In the genomic region with DNA sequence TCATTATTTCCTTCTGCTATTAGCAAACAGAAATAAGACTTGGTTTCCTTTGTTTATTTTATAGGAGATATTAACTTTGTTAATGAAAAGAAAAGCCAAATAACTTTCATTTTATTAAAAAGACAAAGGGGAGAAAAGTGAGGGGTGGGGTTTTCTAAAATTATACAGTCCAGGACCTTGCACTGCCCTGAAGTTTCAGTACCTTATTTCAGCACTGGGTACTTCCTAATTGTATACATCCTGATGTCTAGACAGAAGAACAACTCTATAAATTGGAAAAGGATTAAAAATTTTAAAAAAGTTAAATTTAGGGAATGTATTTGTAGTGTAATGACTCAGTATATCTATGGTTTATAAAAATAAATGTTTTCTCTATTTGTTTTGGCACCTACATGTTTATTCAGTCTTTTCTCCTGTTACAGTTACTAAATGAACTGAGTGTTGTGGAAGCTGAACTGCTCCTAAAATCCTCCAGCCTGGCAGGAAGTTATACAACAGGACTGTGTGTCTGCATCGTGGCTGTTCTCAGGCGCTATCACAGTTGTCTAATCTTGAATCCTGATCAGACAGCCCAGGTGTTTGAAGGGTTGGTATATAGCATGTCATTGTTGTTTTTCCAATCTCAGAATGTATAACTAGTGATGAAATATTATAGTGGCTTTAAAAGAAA, we compare ENCODE assay signal across 20 cellular contexts. TPM values are rescaled to one million over a fixed set of nuclear protein-coding genes. Genes with fewer than 3 reads are reported as not detected.
DNase-seq lines count a peak whose midpoint lies in the region; ATAC-seq, FAIRE-seq and TF ChIP-seq lines count a peak whose summit lies in the region.
"Had no signal": no experiment of that assay in that cellular context is flagged by ENCODE, and none has a peak within 500 bp of the region (broad histone marks: within the 10 kb centered on the region; RNA-seq: fewer than 3 reads in every experiment).

No MANE protein-coding gene starts in this region.

- H3K9me3 Mint-ChIP-seq in astrocyte (ENCODE audit: unreplicated experiment) (no peaks in the 10 kb centered on the region), Caco-2 (ENCODE audit: unreplicated experiment) (no peaks in the 10 kb centered on the region)

- H2AFZ ChIP-seq in astrocyte (ENCODE audit: low read depth, low read length): no peak overlapping the region
- H2AFZ ChIP-seq: parathyroid adenoma had no signal

- TF ChIP-seq CTCF in astrocyte (IDR thresholded peaks at IDR 0.05; ENCODE audit: insufficient read depth, low read depth, low read length) (no peak), thoracic aorta (IDR thresholded peaks at IDR 0.05) (no peak), Caco-2 (IDR thresholded peaks at IDR 0.05; ENCODE audit: insufficient read depth in 1 of 2, low read depth in 1 of 2, low read length in 1 of 2, severe bottlenecking in 1 of 2, unreplicated experiment in 1 of 2) (no peak)

- H3K4me1 ChIP-seq in astrocyte (ENCODE audit: insufficient read depth, low read length) (no peaks in the 10 kb centered on the region), thoracic aorta (ENCODE audit: control insufficient read depth in 1 of 2, low read depth in 2 of 2) (peaks cover 9 to 18% of the 10 kb centered on the region in 2 donors), Caco-2 (no peaks in the 10 kb centered on the region)
- H3K4me1 ChIP-seq: parathyroid adenoma, thyroid gland had no signal

- H3K27me3 ChIP-seq in astrocyte (ENCODE audit: insufficient read depth, low read length) (no peaks in the 10 kb centered on the region), thoracic aorta (replicated peaks; ENCODE audit: insufficient read depth) (no peaks in the 10 kb centered on the region), Caco-2 (replicated peaks; ENCODE audit: control insufficient read depth, insufficient read depth, low read length) (no peaks in the 10 kb centered on the region)
- H3K27me3 ChIP-seq: thyroid gland had no signal

- no peaks in the 10 kb centered on the region for H3K9me3 ChIP-seq in astrocyte (ENCODE audit: insufficient read depth, low read depth, low read length)
- H3K9me3 ChIP-seq in thoracic aorta: no peaks in the 10 kb centered on the region
- no peaks in the 10 kb centered on the region for H3K9me3 ChIP-seq in Caco-2
- H3K9me3 ChIP-seq: thyroid gland had no signal

- H3K36me3 ChIP-seq in astrocyte (ENCODE audit: insufficient read depth, low read length) (no peaks in the 10 kb centered on the region), thoracic aorta (no peaks in the 10 kb centered on the region), Caco-2 (ENCODE audit: control insufficient read depth, insufficient read depth, low read length) (no peaks in the 10 kb centered on the region)
- H3K36me3 ChIP-seq: thyroid gland had no signal

- no peak for ATAC-seq in thoracic aorta (ENCODE audit: insufficient number of reproducible peaks, low FRiP score, low read depth)
- no peak for ATAC-seq in GM21360 (IDR thresholded peaks at IDR 0.05; ENCODE audit: unreplicated experiment)
- ATAC-seq: HepG2, Right ventricle myocardium inferior had no signal

- CTCF ChIA-PET in Caco-2 (lab: Charles Lee): no interaction called here

- H3K27ac Mint-ChIP-seq in astrocyte (ENCODE audit: unreplicated experiment) (peak overlapping the region; percentile 50), Caco-2 (ENCODE audit: unreplicated experiment) (no peak overlapping the region)

- no peak for FAIRE-seq in astrocyte (lab: Jason Lieb, UNC)
- FAIRE-seq: HepG2, TTC549 had no signal

- H3K27me3 Mint-ChIP-seq in astrocyte (ENCODE audit: low read depth, unreplicated experiment) (no peaks in the 10 kb centered on the region), Caco-2 (ENCODE audit: insufficient read depth, unreplicated experiment) (no peaks in the 10 kb centered on the region)

- intact Hi-C loops in Caco-2 (cut with micrococcal nuclease; ENCODE audit: unreplicated experiment): no loop called here

- POLR2A ChIA-PET in Caco-2 (lab: Charles Lee): no interaction called here

- no peaks in the 10 kb centered on the region for H4K20me1 ChIP-seq in astrocyte (ENCODE audit: insufficient read depth, low read length)

- H3K4me1 Mint-ChIP-seq in astrocyte (ENCODE audit: low read depth, unreplicated experiment) (peaks cover 5% of the 10 kb centered on the region), Caco-2 (ENCODE audit: low read depth, unreplicated experiment) (no peaks in the 10 kb centered on the region)

- H3K4me3 ChIP-seq in astrocyte (ENCODE audit: insufficient read depth, low read depth, low read length): no peak overlapping the region
- peak overlapping the region; percentile 49 for H3K4me3 ChIP-seq in thoracic aorta
- H3K4me3 ChIP-seq in Caco-2 (ENCODE audit: low read depth, low read length): no peak overlapping the region
- H3K4me3 ChIP-seq: thyroid gland had no signal

- H3K36me3 Mint-ChIP-seq in astrocyte (ENCODE audit: low read depth, unreplicated experiment): no peaks in the 10 kb centered on the region
- peaks cover 5% of the 10 kb centered on the region for H3K36me3 Mint-ChIP-seq in Caco-2 (ENCODE audit: insufficient read depth, unreplicated experiment)

- H3K4me2 ChIP-seq in astrocyte (ENCODE audit: low read length): peak overlapping the region; percentile 17

- H3K4me3 Mint-ChIP-seq in astrocyte (ENCODE audit: unreplicated experiment): no peak overlapping the region
- no peak overlapping the region for H3K4me3 Mint-ChIP-seq in Caco-2 (ENCODE audit: unreplicated experiment)

- H3K79me2 ChIP-seq in astrocyte (ENCODE audit: insufficient read depth, low read length): no peaks in the 10 kb centered on the region
- H3K79me2 ChIP-seq: parathyroid adenoma had no signal

- H3K9ac ChIP-seq in astrocyte (ENCODE audit: low read length): no peak overlapping the region
- H3K9ac ChIP-seq: parathyroid adenoma had no signal

- DNase-seq in NOMO-1 (lab: John Stamatoyannopoulos, UW; ENCODE audit: unreplicated experiment in 2 of 2) (peak; percentile 17 to 60), NOMO-1 treated with dmso at 0.1 percent for 144 hours (lab: John Stamatoyannopoulos, UW; ENCODE audit: unreplicated experiment) (no peak), astrocyte (ENCODE audit: low read depth) (peak; percentile 64), iris pigment epithelial cell (ENCODE audit: low read depth) (peak; percentile 43), thoracic aorta (ENCODE audit: low spot score) (no peak), Caco-2 (no peak)
- DNase-seq in activated CD8-positive, alpha-beta memory T cell treated with anti-CD3 and anti-CD28 coated beads, Interleukin-2, amount 50 U/mL, for 48 hours: no peak
- DNase-seq: activated naive CD4-positive, alpha-beta T cell treated with anti-CD3 and anti-CD28 coated beads, Interleukin-2, amount 50 U/mL, for 16 hours; DMS 273 treated with DMSO at 0.1 percent for 48 hours; NCI-H146; thyroid gland had no signal

- BruUV-seq in Caco-2 (replicated peaks; lab: Mats Ljungman, UMichigan): no TSS peak

- no peak overlapping the region for H3K27ac ChIP-seq in astrocyte (ENCODE audit: low read depth, low read length)
- H3K27ac ChIP-seq in thoracic aorta: peak overlapping the region in 1 of 2 donors; percentile 23
- H3K27ac ChIP-seq: parathyroid adenoma, thyroid gland had no signal

RNA-seq across cellular contexts. Expression of gene P2RY13, which starts 27.6 kb away (rescaled TPM):
- total RNA-seq in astrocyte (not detected in 2 replicates), thoracic aorta (1 to 10 TPM; 1.4 to 3.0 TPM), Caco-2 (2022) (not detected in 2 replicates)
- total RNA-seq: fibroblast of lung, HepG2, lung microvascular endothelial cell, NCI-H460 had no signal

RNA-seq across cellular contexts. Expression of gene P2RY12, which starts 27.6 kb away (rescaled TPM):
- not detected in 2 replicates for total RNA-seq in astrocyte
- 10 to 100 TPM in 1 of 2 donors, 1 to 10 TPM in 1; 2.2 to 10.7 TPM for total RNA-seq in thoracic aorta
- not detected in 2 replicates for total RNA-seq in Caco-2 (2022)
- total RNA-seq: HepG2, lung microvascular endothelial cell, NCI-H460 had no signal

RNA-seq across cellular contexts. Expression of gene GPR87, which starts 40.3 kb away (rescaled TPM):
- total RNA-seq in astrocyte (12.1 and 15.5 TPM in 2 replicates), thoracic aorta (not detected), Caco-2 (2022) (0.18 and 0.28 TPM in 2 replicates)
- total RNA-seq: cerebellum, HepG2, lung microvascular endothelial cell, NCI-H460, Right ventricle myocardium inferior, thyroid gland had no signal

Comparison
In these comparisons a context has a peak if more than half of its experiments do, and no peak if none do; other contexts are left out.
1. DNase-seq: peak in NOMO-1 (2 of 2), astrocyte (single experiment) and iris pigment epithelial cell (single experiment); none in NOMO-1 treated with dmso at 0.1 percent for 144 hours (single experiment), thoracic aorta (single experiment), activated CD8-positive, alpha-beta memory T cell treated with anti-CD3 and anti-CD28 coated beads, Interleukin-2, amount 50 U/mL, for 48 hours (single experiment) and Caco-2 (0 of 2).
2. RNA of gene GPR87, which starts 40.3 kb away (total RNA-seq): 12.1 to 15.5 TPM in astrocyte; 0.18 to 0.28 TPM in Caco-2 and not detected in thoracic aorta; every median in the first group is over 10 times any median in the second.